In genomic region chr1:89276690-89277089, GRCh38 we compare ENCODE assay signal across 1 cellular context.
TF ChIP-seq lines count a peak whose summit lies in the region.

No MANE protein-coding gene starts in this region.

TF ChIP-seq in SK-N-SH, 30 proteins besides CTCF, POLR2A, EP300 and RAD21 (continued from another document):
- no peak for TF ChIP-seq USF1 (IDR thresholded peaks at IDR 0.05; ENCODE audit: borderline replicate concordance, low read depth)
- no peak for TF ChIP-seq SMC3 (IDR thresholded peaks at IDR 0.05; ENCODE audit: low read depth, low read length)
- TF ChIP-seq MEF2A (IDR thresholded peaks at IDR 0.05; ENCODE audit: borderline replicate concordance, low read depth) = no peak
